Comparison of ENCODE assay signal across 16 cellular contexts in genomic region chr11:73001615-73002014, GRCh38.
DNase-seq lines count a peak whose midpoint lies in the region; ATAC-seq, FAIRE-seq and TF ChIP-seq lines count a peak whose summit lies in the region.
"Had no signal": no experiment of that assay in that cellular context is flagged by ENCODE, and none has a peak within 500 bp of the region (broad histone marks: within the 10 kb centered on the region; RNA-seq: fewer than 3 reads in every experiment).

No MANE protein-coding gene starts in this region.

- peaks cover 21% of the 10 kb centered on the region for H3K4me1 Mint-ChIP-seq in stimulated activated effector memory CD8-positive, alpha-beta T cell treated with anti-CD3 and anti-CD28 coated beads, Interleukin-12 subunit alpha, Interleukin-12 subunit beta, amount 100 ng/mL, for 72 hours
- H3K4me1 Mint-ChIP-seq in CD4-positive, alpha-beta memory T cell = peaks cover 12 to 23% (median 20%) of the 10 kb centered on the region in 4 donors

- intact Hi-C loops in cardiac septum (cut with DNase I) = no loop called here
- intact Hi-C loops in CD4-positive, alpha-beta memory T cell (cut with micrococcal nuclease) = no loop called here

- peaks cover 16% of the 10 kb centered on the region for H3K4me1 ChIP-seq in cardiac muscle cell (ENCODE audit: low read depth)
- no peaks in the 10 kb centered on the region for H3K4me1 ChIP-seq in CD4-positive, alpha-beta memory T cell (ENCODE audit: insufficient read depth, low read length)

- H3K9me3 ChIP-seq in cardiac muscle cell (ENCODE audit: low read depth) = no peaks in the 10 kb centered on the region
- H3K9me3 ChIP-seq in CD4-positive, alpha-beta memory T cell (ENCODE audit: control insufficient read depth in 1 of 2, low read length in 2 of 2) = no peaks in the 10 kb centered on the region
- H3K9me3 ChIP-seq: heart right ventricle had no signal

- H3K36me3 ChIP-seq in cardiac muscle cell = no peaks in the 10 kb centered on the region
- H3K36me3 ChIP-seq in CD4-positive, alpha-beta memory T cell (ENCODE audit: insufficient read depth, low read length) = no peaks in the 10 kb centered on the region

- H3K4me3 ChIP-seq in cardiac muscle cell (no peak overlapping the region), epithelial cell of proximal tubule (ENCODE audit: low read depth, low read length) (no peak overlapping the region)
- no peak overlapping the region for H3K4me3 ChIP-seq in CD4-positive, alpha-beta memory T cell (ENCODE audit: low read length in 2 of 2)
- H3K4me3 ChIP-seq: heart right ventricle had no signal

- H3K9me3 Mint-ChIP-seq in stimulated activated effector memory CD8-positive, alpha-beta T cell treated with anti-CD3 and anti-CD28 coated beads, Interleukin-12 subunit alpha, Interleukin-12 subunit beta, amount 100 ng/mL, for 72 hours = no peaks in the 10 kb centered on the region
- H3K9me3 Mint-ChIP-seq in CD4-positive, alpha-beta memory T cell = no peaks in the 10 kb centered on the region

- H3K4me3 Mint-ChIP-seq in stimulated activated effector memory CD8-positive, alpha-beta T cell treated with anti-CD3 and anti-CD28 coated beads, Interleukin-12 subunit alpha, Interleukin-12 subunit beta, amount 100 ng/mL, for 72 hours = no peak overlapping the region
- H3K4me3 Mint-ChIP-seq in CD4-positive, alpha-beta memory T cell = no peak overlapping the region
- H3K4me3 Mint-ChIP-seq: endodermal cell had no signal

- FAIRE-seq in RCC 7860 (lab: Jason Lieb, UNC) = no peak

- DNase-seq in cardiac muscle cell (ENCODE audit: low read depth in 1 of 2, low spot score in 1 of 2) = peak; percentile 38 to 66
- no peak for DNase-seq in cardiac septum (ENCODE audit: low spot score)
- DNase-seq in NCI-H345 treated with DMSO at 0.1 percent for 48 hours (lab: John Stamatoyannopoulos, UW; ENCODE audit: unreplicated experiment) = peak; percentile 58
- peak; percentile 7 for DNase-seq in epithelial cell of proximal tubule (ENCODE audit: low read depth)
- DNase-seq in smooth muscle cell of the brain vasculature (ENCODE audit: low read depth, low spot score) = peak; percentile 6
- no peak for DNase-seq in RCC 7860 (ENCODE audit: low spot score)
- no peak for DNase-seq in stimulated activated effector memory CD8-positive, alpha-beta T cell treated with anti-CD3 and anti-CD28 coated beads, Interleukin-12 subunit alpha, Interleukin-12 subunit beta, amount 100 ng/mL, for 72 hours (ENCODE audit: low spot score in 2 of 2)
- DNase-seq in CD4-positive, alpha-beta memory T cell = no peak
- DNase-seq: activated CD4-positive, alpha-beta T cell treated with anti-CD3 and anti-CD28 coated beads, Interleukin-2, amount 50 U/mL, for 1 hour; endodermal cell; H7; heart right ventricle; stimulated activated CD4-positive, alpha-beta T cell treated with anti-CD3 and anti-CD28 coated beads, Interleukin-2, amount 100 ng/mL, for 48 hours; stimulated activated naive CD4-positive, alpha-beta T cell treated with Interleukin-2 at 50 U/mL for 16 hours; T-helper 2 cell had no signal

- no peak overlapping the region for H3K27ac Mint-ChIP-seq in stimulated activated effector memory CD8-positive, alpha-beta T cell treated with anti-CD3 and anti-CD28 coated beads, Interleukin-12 subunit alpha, Interleukin-12 subunit beta, amount 100 ng/mL, for 72 hours
- H3K27ac Mint-ChIP-seq in CD4-positive, alpha-beta memory T cell = no peak overlapping the region
- H3K27ac Mint-ChIP-seq: endodermal cell had no signal

- H3K27me3 Mint-ChIP-seq in CD4-positive, alpha-beta memory T cell = no peaks in the 10 kb centered on the region
- H3K27me3 Mint-ChIP-seq: progenitor cell of endocrine pancreas had no signal

- CTCF ChIA-PET in CD4-positive, alpha-beta memory T cell (lab: Charles Lee; ENCODE audit: partially characterized antibody) = no interaction called here

- ATAC-seq in stimulated activated effector memory CD8-positive, alpha-beta T cell treated with anti-CD3 and anti-CD28 coated beads, Interleukin-12 subunit alpha, Interleukin-12 subunit beta, amount 100 ng/mL, for 72 hours = no peak

- TF ChIP-seq CTCF in cardiac muscle cell (IDR thresholded peaks at IDR 0.05; ENCODE audit: low read depth, low read length) (no peak), epithelial cell of proximal tubule (conservative IDR thresholded peaks at IDR 0.05; ENCODE audit: low read depth, low read length) (no peak)

- POLR2A ChIA-PET in CD4-positive, alpha-beta memory T cell (lab: Charles Lee; ENCODE audit: partially characterized antibody) = no interaction called here

- H3K27me3 ChIP-seq in cardiac muscle cell = no peaks in the 10 kb centered on the region
- H3K27me3 ChIP-seq in CD4-positive, alpha-beta memory T cell (ENCODE audit: insufficient read depth, low read length) = no peaks in the 10 kb centered on the region
- H3K27me3 ChIP-seq: heart right ventricle had no signal

- H3K27ac ChIP-seq in cardiac muscle cell = peak overlapping the region; percentile 59
- H3K27ac ChIP-seq in CD4-positive, alpha-beta memory T cell (ENCODE audit: low read depth, low read length) = no peak overlapping the region

- H3K36me3 Mint-ChIP-seq in stimulated activated effector memory CD8-positive, alpha-beta T cell treated with anti-CD3 and anti-CD28 coated beads, Interleukin-12 subunit alpha, Interleukin-12 subunit beta, amount 100 ng/mL, for 72 hours = peaks cover 8% of the 10 kb centered on the region
- H3K36me3 Mint-ChIP-seq in CD4-positive, alpha-beta memory T cell = peaks cover 13 to 22% of the 10 kb centered on the region in 2 donors

Comparison
In these comparisons a context has a peak if more than half of its experiments do, and no peak if none do; other contexts are left out.
1. DNase-seq: peak in cardiac muscle cell (2 of 2), NCI-H345 treated with DMSO at 0.1 percent for 48 hours (single experiment), epithelial cell of proximal tubule (single experiment) and smooth muscle cell of the brain vasculature (single experiment); none in cardiac septum (single experiment), RCC 7860 (single experiment), stimulated activated effector memory CD8-positive, alpha-beta T cell treated with anti-CD3 and anti-CD28 coated beads, Interleukin-12 subunit alpha, Interleukin-12 subunit beta, amount 100 ng/mL, for 72 hours (0 of 2) and CD4-positive, alpha-beta memory T cell (0 of 5).